In the genomic region with DNA sequence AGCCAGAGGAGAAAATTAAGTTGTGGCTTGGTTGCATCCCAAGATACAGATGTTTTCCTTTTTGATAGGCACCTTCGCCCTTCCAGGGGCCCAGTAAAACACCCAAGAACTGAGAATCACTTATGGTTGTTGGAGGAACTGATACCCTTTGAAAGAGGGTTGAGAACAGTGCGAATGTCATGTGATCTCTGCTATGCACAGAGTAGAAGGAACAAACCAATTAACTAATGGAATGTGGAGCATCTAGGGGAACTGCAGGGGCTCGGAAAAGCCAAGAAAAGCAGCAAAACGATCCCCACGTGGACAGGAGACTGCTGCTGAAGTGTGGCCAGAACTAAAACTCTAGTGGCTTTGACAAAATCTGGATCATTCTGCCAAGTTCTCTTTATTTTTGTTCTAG, we compare ENCODE assay signal across 2 cellular contexts.
TF ChIP-seq lines count a peak whose summit lies in the region.

No MANE protein-coding gene starts in this region.

TF ChIP-seq in GM23338, 12 proteins besides CTCF, POLR2A, EP300 and RAD21 (continued from another document):
- TF ChIP-seq REST (IDR thresholded peaks at IDR 0.05; ENCODE audit: unreplicated experiment) (no peak), ZNF462 (CRISPR knock-in tag; IDR thresholded peaks at IDR 0.05) (no peak), CREB1 (CRISPR knock-in tag; IDR thresholded peaks at IDR 0.05; ENCODE audit: low read depth) (no peak), ZNF114 (CRISPR knock-in tag; IDR thresholded peaks at IDR 0.05) (no peak), NANOG (IDR thresholded peaks at IDR 0.05; ENCODE audit: borderline replicate concordance) (no peak)

TF ChIP-seq in K562, 482 proteins besides CTCF, POLR2A, EP300 and RAD21 (continued from another document):
- TF ChIP-seq TFE3 (CRISPR knock-in tag; IDR thresholded peaks at IDR 0.05) = peak; percentile 41; the same call in 1 of the 2 replicates
- no peak for TF ChIP-seq MXI1 (IDR thresholded peaks at IDR 0.05; ENCODE audit: low read depth, low read length)
- no peak for TF ChIP-seq TEAD2 (tag; IDR thresholded peaks at IDR 0.05)
- no peak for TF ChIP-seq SMAD4 (CRISPR knock-in tag; conservative IDR thresholded peaks at IDR 0.05)
